21 cellular contexts compared by ENCODE assay signal in genomic region chrX:131289527-131289926, GRCh38. TPM values are rescaled to one million over a fixed set of nuclear protein-coding genes. Genes with fewer than 3 reads are reported as not detected.
DNase-seq lines count a peak whose midpoint lies in the region; ATAC-seq and TF ChIP-seq lines count a peak whose summit lies in the region.
"Had no signal": no experiment of that assay in that cellular context is flagged by ENCODE, and none has a peak within 500 bp of the region (broad histone marks: within the 10 kb centered on the region; RNA-seq: fewer than 3 reads in every experiment).

No MANE protein-coding gene starts in this region.

- TF ChIP-seq CTCF in chondrocyte (IDR thresholded peaks at IDR 0.05), result no peak

- no peaks in the 10 kb centered on the region for H3K27me3 ChIP-seq in HUES48 (ENCODE audit: control insufficient read depth, insufficient read depth, low read length)
- H3K27me3 ChIP-seq: body of pancreas had no signal

- H3K27me3 Mint-ChIP-seq in chondrocyte (ENCODE audit: low read depth) (no peaks in the 10 kb centered on the region), T-cell (peaks cover 12 to 47% of the 10 kb centered on the region in 2 donors)

- CTCF ChIA-PET in T-cell (lab: Charles Lee), result no interaction called here

- H3K4me3 ChIP-seq in HUES48 (ENCODE audit: low read depth, low read length) (peak overlapping the region; percentile 41), mesodermal cell (ENCODE audit: extremely low read depth, insufficient read depth, low read length, poor library complexity, severe bottlenecking) (peak overlapping the region; percentile 18)
- H3K4me3 ChIP-seq: body of pancreas, lung had no signal

- H3K4me3 Mint-ChIP-seq in chondrocyte (ENCODE audit: unreplicated experiment) (peak overlapping the region; percentile 70), T-cell (peak overlapping the region in 1 of 3 donors; percentile 47)
- H3K4me3 Mint-ChIP-seq: activated T-helper 17 cell treated with anti-CD3 and anti-CD28 coated beads, Interleukin-2, amount 50 U/mL, for 72 hours had no signal

- H3K9me3 Mint-ChIP-seq in chondrocyte (ENCODE audit: low read depth) (no peaks in the 10 kb centered on the region), T-cell (no peaks in the 10 kb centered on the region)
- H3K9me3 Mint-ChIP-seq: activated T-helper 17 cell treated with anti-CD3 and anti-CD28 coated beads, Interleukin-2, amount 50 U/mL, for 72 hours had no signal

- H3K9me3 ChIP-seq in HUES48 (ENCODE audit: control insufficient read depth, insufficient read depth, low read length) (no peaks in the 10 kb centered on the region), mesodermal cell (ENCODE audit: control insufficient read depth, low read length) (no peaks in the 10 kb centered on the region)
- H3K9me3 ChIP-seq: body of pancreas, tibial nerve had no signal

- WGBS in mesodermal cell (ENCODE audit: insufficient coverage in 2 of 2), 2 experiments, result no CpG with 5 or more reads among the region's 4 CpGs

- peaks cover 14% of the 10 kb centered on the region for H3K36me3 ChIP-seq in HUES48 (ENCODE audit: control insufficient read depth, insufficient read depth, low read length)
- H3K36me3 ChIP-seq in mesodermal cell (ENCODE audit: control insufficient read depth, insufficient read depth, low read length), result no peaks in the 10 kb centered on the region
- H3K36me3 ChIP-seq: tibial nerve, WERI-Rb-1 had no signal

- H3K4me1 ChIP-seq in HUES48 (ENCODE audit: control insufficient read depth, insufficient read depth, low read length) (peaks cover 44% of the 10 kb centered on the region), mesodermal cell (ENCODE audit: control insufficient read depth, insufficient read depth, low read length, poor library complexity, severe bottlenecking) (no peaks in the 10 kb centered on the region)

- H3K4me1 Mint-ChIP-seq in chondrocyte (ENCODE audit: low read depth), result peaks cover 10% of the 10 kb centered on the region
- H3K4me1 Mint-ChIP-seq in T-cell, result peaks cover 0 to 2% (median 0%) of the 10 kb centered on the region in 3 donors
- H3K4me1 Mint-ChIP-seq: activated T-helper 17 cell treated with anti-CD3 and anti-CD28 coated beads, Interleukin-2, amount 50 U/mL, for 72 hours had no signal

- H3K27ac Mint-ChIP-seq in chondrocyte (ENCODE audit: unreplicated experiment) (peak overlapping the region; percentile 29), T-cell (no peak overlapping the region)
- H3K27ac Mint-ChIP-seq: activated T-helper 17 cell treated with anti-CD3 and anti-CD28 coated beads, Interleukin-2, amount 50 U/mL, for 72 hours had no signal

- no peak for ATAC-seq in T-cell (replicated peaks in 1 of 4)
- ATAC-seq in HG02588 (IDR thresholded peaks at IDR 0.05; ENCODE audit: unreplicated experiment), result no peak
- ATAC-seq: activated T-helper 17 cell treated with anti-CD3 and anti-CD28 coated beads, Interleukin-2, amount 50 U/mL, for 72 hours; HCT116; PC-3; stimulated activated naive CD8-positive, alpha-beta T cell treated with anti-CD3 and anti-CD28 coated beads, Interleukin-15, Interleukin-2, amounts not matched to agents 100 U/mL and 50 U/mL, for 24 hours had no signal

- DNase-seq in chondrocyte (ENCODE audit: low spot score) (no peak), putamen (ENCODE audit: low spot score) (peak; percentile 3), T-cell (no peak)
- no peak for DNase-seq in effector CD8-positive, alpha-beta T cell (lab: John Stamatoyannopoulos, UW)
- no peak for DNase-seq in activated CD4-positive, CD25-positive, alpha-beta regulatory T cell (lab: John Stamatoyannopoulos, UW)
- DNase-seq: activated CD4-positive, alpha-beta T cell treated with anti-CD3 and anti-CD28 coated beads, Interleukin-2, amount 50 U/mL, for 1 hour; kidney glomerular epithelial cell; NCI-H2081 treated with DMSO at 0.1 percent for 48 hours; PC-3; stimulated activated naive CD8-positive, alpha-beta T cell treated with anti-CD3 and anti-CD28 coated beads, Interleukin-15, Interleukin-2, amounts not matched to agents 100 U/mL and 50 U/mL, for 24 hours; WERI-Rb-1 had no signal

- H3K27ac ChIP-seq in HUES48 (ENCODE audit: low read depth, low read length) (peak overlapping the region; percentile 70), mesodermal cell (ENCODE audit: low read depth, low read length, severe bottlenecking) (no peak overlapping the region)
- H3K27ac ChIP-seq: body of pancreas, C4-2B, HL-60, WERI-Rb-1 had no signal

- no peaks in the 10 kb centered on the region for H3K36me3 Mint-ChIP-seq in chondrocyte (ENCODE audit: low read depth)
- H3K36me3 Mint-ChIP-seq in T-cell, result no peaks in the 10 kb centered on the region

- POLR2A ChIA-PET in T-cell (lab: Charles Lee), result no interaction called here

- H3K9ac ChIP-seq in HUES48 (ENCODE audit: low read depth, low read length), result peak overlapping the region; percentile 62; the same call in 1 of the 2 replicates

RNA-seq across cellular contexts. Expression of gene IGSF1, which starts 0.4 kb away (rescaled TPM):
- 2.8 to 3.9 TPM (median 3.5 TPM) in 3 replicates for total RNA-seq in chondrocyte
- polyA plus RNA-seq in mesodermal cell (2013, experiment 1 of 2), result 3.2 TPM
- 3.2 TPM for polyA plus RNA-seq in mesodermal cell (2013, experiment 2 of 2)
- under 1 TPM in 1 of 5 donors, not detected in 4; 0.19 TPM for total RNA-seq in T-cell
- total RNA-seq: activated T-helper 17 cell treated with anti-CD3 and anti-CD28 coated beads, Interleukin-2, amount 50 U/mL, for 72 hours; PC-3 had no signal
